ENCODE assay signal across 19 cellular contexts in the genomic region with DNA sequence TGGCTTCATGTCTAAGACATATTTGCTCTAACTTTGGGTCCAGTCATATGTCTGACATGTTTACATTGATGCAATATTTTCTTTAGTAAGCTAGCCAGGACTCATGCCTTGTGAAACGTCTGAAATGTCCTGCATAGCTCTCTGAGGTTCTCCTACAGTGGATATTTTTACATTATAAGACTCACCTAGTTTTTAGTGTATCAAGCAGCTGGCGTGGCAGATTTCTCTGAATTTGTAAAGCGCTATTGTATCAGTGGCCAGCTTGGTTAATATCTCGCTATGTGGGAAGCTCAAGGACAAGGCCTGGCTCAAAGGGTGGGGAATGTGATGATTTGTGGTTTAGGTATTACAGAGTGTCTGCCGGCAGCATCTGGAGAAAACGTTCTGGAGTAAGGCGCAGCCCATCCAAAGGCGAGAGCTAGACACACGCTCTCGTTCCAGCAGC.
DNase-seq lines count a peak whose midpoint lies in the region; ATAC-seq and TF ChIP-seq lines count a peak whose summit lies in the region.
"Had no signal": no experiment of that assay in that cellular context is flagged by ENCODE, and none has a peak within 500 bp of the region (broad histone marks: within the 10 kb centered on the region; RNA-seq: fewer than 3 reads in every experiment).

No MANE protein-coding gene starts in this region.

- TF ChIP-seq RAD21 in IMR-90 (IDR thresholded peaks at IDR 0.05; ENCODE audit: low read length) = no peak

- H4K5ac ChIP-seq in IMR-90 (ENCODE audit: low read depth, low read length) = peak overlapping the region; percentile 91

- peak overlapping the region; percentile 33 to 69; a peak in 3 of 4 replicates for H4K8ac ChIP-seq in IMR-90 (ENCODE audit: low read depth in 2 of 2, low read length in 2 of 2)

- peak overlapping the region; percentile 83; the same call in 1 of the 2 replicates for H2BK20ac ChIP-seq in IMR-90 (ENCODE audit: low read depth, low read length)

- H3K27ac ChIP-seq in IMR-90 (ENCODE audit: insufficient read depth, low read length) (peak overlapping the region; percentile 66; the same call in 1 of the 2 replicates), Peyer's patch (no peak overlapping the region), transverse colon (no peak overlapping the region)
- H3K27ac ChIP-seq: neural progenitor cell, vagina had no signal

- H4K91ac ChIP-seq in IMR-90 (ENCODE audit: insufficient read depth, low read depth, low read length) = peak overlapping the region; percentile 81; the same call in 1 of the 2 replicates

- peaks cover 20% of the 10 kb centered on the region; the same call in 1 of the 2 replicates for H3K9me1 ChIP-seq in IMR-90 (ENCODE audit: insufficient read depth, low read length)

- no TSS peak for BruUV-seq in IMR-90 (replicated peaks; lab: Mats Ljungman, UMichigan)

- TF ChIP-seq CTCF in AG04449 (IDR thresholded peaks at IDR 0.05; ENCODE audit: insufficient read depth, low read length, missing control alignments) (no peak), IMR-90 (conservative IDR thresholded peaks at IDR 0.05; ENCODE audit: low read depth, low read length) (no peak), choroid plexus epithelial cell (conservative IDR thresholded peaks at IDR 0.05; ENCODE audit: low read depth, low read length) (no peak), Peyer's patch (IDR thresholded peaks at IDR 0.05) (no peak), transverse colon (IDR thresholded peaks at IDR 0.05) (no peak)

- peak overlapping the region; percentile 29; the same call in 1 of the 2 replicates for H3K9ac ChIP-seq in IMR-90 (ENCODE audit: low read depth, low read length)
- H3K9ac ChIP-seq: neural progenitor cell had no signal

- H3K27me3 ChIP-seq in IMR-90 (ENCODE audit: control insufficient read depth, insufficient read depth, low read length) = no peaks in the 10 kb centered on the region
- no peaks in the 10 kb centered on the region for H3K27me3 ChIP-seq in Peyer's patch
- no peaks in the 10 kb centered on the region for H3K27me3 ChIP-seq in transverse colon
- H3K27me3 ChIP-seq: neural progenitor cell, vagina had no signal

- peak overlapping the region; percentile 89 for H2BK5ac ChIP-seq in IMR-90 (ENCODE audit: low read depth, low read length, poor library complexity, severe bottlenecking)

- no peaks in the 10 kb centered on the region for H4K20me1 ChIP-seq in IMR-90 (ENCODE audit: insufficient read depth, low read length)

- peaks cover 26 to 46% of the 10 kb centered on the region in 2 experiments for H3K79me1 ChIP-seq in IMR-90 (ENCODE audit: low read depth in 1 of 2, low read length in 2 of 2)

- dilution Hi-C loops in IMR-90 (cut with HindIII; ENCODE audit: low sequenced_read_pairs, unreplicated experiment) = no loop called here

- peak overlapping the region; percentile 50; the same call in 1 of the 2 replicates for H2BK120ac ChIP-seq in IMR-90 (ENCODE audit: low read depth, low read length)

- in situ Hi-C loops in IMR-90 (cut with MboI; ENCODE audit: low sequenced_read_pairs) = no loop called here
- in situ Hi-C loops in transverse colon (cut with MboI; ENCODE audit: low pct_ligation_motif_present in 1 of 4, low pct_unique_long_range_greater_than_20kb in 1 of 4, low sequenced_read_pairs in 3 of 4) = no loop called here

- peak overlapping the region; percentile 58 for H3K14ac ChIP-seq in IMR-90 (replicated peaks; ENCODE audit: low read depth, low read length)

- H2AK9ac ChIP-seq in IMR-90 (replicated peaks; ENCODE audit: low read depth, low read length, poor library complexity) = peak overlapping the region; percentile 31

- TF ChIP-seq EP300 in transverse colon (IDR thresholded peaks at IDR 0.05; ENCODE audit: low read depth) = no peak

- peaks cover 25% of the 10 kb centered on the region for H3K4me1 ChIP-seq in IMR-90 (ENCODE audit: control insufficient read depth, insufficient read depth, low read length)
- H3K4me1 ChIP-seq in Peyer's patch = no peaks in the 10 kb centered on the region
- H3K4me1 ChIP-seq in transverse colon = peaks cover 0 to 3% (median 0%) of the 10 kb centered on the region in 4 donors

- H3K36me3 ChIP-seq in IMR-90 (ENCODE audit: control insufficient read depth, insufficient read depth, low read length) (peaks cover 8% of the 10 kb centered on the region; the same call in 1 of the 2 replicates), Peyer's patch (no peaks in the 10 kb centered on the region), transverse colon (no peaks in the 10 kb centered on the region)
- H3K36me3 ChIP-seq: neural progenitor cell, vagina had no signal

- H2AFZ ChIP-seq in IMR-90 (replicated peaks; ENCODE audit: low read length, poor library complexity) = peak overlapping the region; percentile 18
- H2AFZ ChIP-seq: neural progenitor cell had no signal

- H3K4ac ChIP-seq in IMR-90 (ENCODE audit: low read depth, low read length) = peak overlapping the region; percentile 66

- intact Hi-C loops in IMR-90 (cut with micrococcal nuclease) (no loop called here), transverse colon (cut with DNase I; ENCODE audit: low total_unique reads) (no loop called here)

- peak overlapping the region; percentile 46 for H3K4me2 ChIP-seq in IMR-90 (ENCODE audit: low read depth, low read length)
- H3K4me2 ChIP-seq: neural progenitor cell had no signal

- H3K4me3 ChIP-seq in AG04449 (ENCODE audit: low read depth, low read length) (no peak overlapping the region), IMR-90 (ENCODE audit: insufficient read depth, low read depth, low read length) (no peak overlapping the region), choroid plexus epithelial cell (ENCODE audit: low read depth, low read length) (no peak overlapping the region), Peyer's patch (no peak overlapping the region), transverse colon (no peak overlapping the region)
- H3K4me3 ChIP-seq: neural progenitor cell, vagina had no signal

- POLR2A ChIA-PET in AG04449 (lab: Yijun Ruan, JAX) (interaction anchor here (0.6 to 1.1 kb wide), 2 partner anchors 20 to 22 kb away, joined by 3 read pairs; no protein-coding TSS in a partner anchor), IMR-90 (lab: Charles Lee; ENCODE audit: unreplicated experiment) (no interaction called here)

- peak overlapping the region; percentile 50; the same call in 1 of the 2 replicates for H3K23ac ChIP-seq in IMR-90 (ENCODE audit: low read depth, low read length)

- peak overlapping the region; percentile 93 for H3K18ac ChIP-seq in IMR-90 (ENCODE audit: low read depth, low read length)

- ATAC-seq in IMR-90 (ENCODE audit: low read depth) (no peak; the same call in 1 of the 2 replicates), left lobe of liver (peak; percentile 51)
- ATAC-seq: activated T-cell treated with anti-CD3 and anti-CD28 coated beads, Interleukin-2, amount 50 U/mL, for 72 hours; stimulated activated naive CD8-positive, alpha-beta T cell treated with anti-CD3 and anti-CD28 coated beads, Interleukin-15, amount 100 ng/mL, for 72 hours had no signal

- CTCF ChIA-PET in AG04449 (lab: Yijun Ruan, JAX) = interaction anchor here (0.5 to 0.7 kb wide), 2 partner anchors 77 to 284 kb away, joined by 3 to 4 read pairs; no protein-coding TSS in a partner anchor
- CTCF ChIA-PET in IMR-90 (lab: Yijun Ruan, JAX) = interaction anchor here (0.8 kb wide), 1 partner anchor 23 kb away, joined by 3 read pairs; no protein-coding TSS in a partner anchor

- TF ChIP-seq POLR2A in IMR-90 (IDR thresholded peaks at IDR 0.05; ENCODE audit: low read depth, low read length) (no peak), Peyer's patch (IDR thresholded peaks at IDR 0.05) (no peak), transverse colon (IDR thresholded peaks at IDR 0.05) (no peak)

- H2AK5ac ChIP-seq in IMR-90 (ENCODE audit: low read depth, low read length) = peak overlapping the region; percentile 84

- H3K9me3 ChIP-seq in IMR-90 (ENCODE audit: control insufficient read depth, insufficient read depth, low read length) (no peaks in the 10 kb centered on the region), Peyer's patch (no peaks in the 10 kb centered on the region), transverse colon (no peaks in the 10 kb centered on the region)
- H3K9me3 ChIP-seq: vagina had no signal

- no peak overlapping the region for H3K56ac ChIP-seq in IMR-90 (ENCODE audit: extremely low read depth, insufficient read depth, low read length)

- peak overlapping the region; percentile 71; the same call in 2 of the 3 replicates for H2BK15ac ChIP-seq in IMR-90 (ENCODE audit: low read depth, low read length)

- no CpG with 5 or more reads among the region's 10 CpGs for WGBS in IMR-90 (ENCODE audit: extremely low coverage in 2 of 2, insufficient read length in 1 of 2), 2 experiments
- WGBS in transverse colon (ENCODE audit: low coverage in 1 of 2), 2 donors = 63 to 67% methylated on average over 4 to 10 of the region's 10 CpGs

- DNase-seq in AG04449 (ENCODE audit: low read depth, low spot score) (peak; percentile 58), IMR-90 (peak; percentile 73), choroid plexus epithelial cell (ENCODE audit: low read depth) (peak; percentile 94), left lobe of liver (ENCODE audit: low spot score) (no peak), Peyer's patch (no peak), NCI-H526 treated with DMSO at 0.1 percent for 48 hours (lab: John Stamatoyannopoulos, UW) (no peak), retina (no peak), transverse colon (no peak)
- DNase-seq: ACHN; activated naive CD8-positive, alpha-beta T cell treated with anti-CD3 and anti-CD28 coated beads, Interleukin-2, amount 10 ng/mL, durations not matched to agents 7 days and 5 days; activated T-cell treated with anti-CD3 and anti-CD28 coated beads, Interleukin-2, amount 50 U/mL, for 72 hours; CD4-positive, alpha-beta memory T cell; NCI-H1694 treated with DMSO at 0.1 percent for 48 hours; NCI-H345; NK-92 treated with Interleukin-12 subunit alpha and Interleukin-12 subunit beta, amount 100 ng/mL, for 24 hours; SHP77; stimulated activated naive CD8-positive, alpha-beta T cell treated with anti-CD3 and anti-CD28 coated beads, Interleukin-15, amount 100 ng/mL, for 72 hours had no signal

TF ChIP-seq in IMR-90, 13 proteins besides CTCF, POLR2A, EP300 and RAD21:
- TF ChIP-seq USF2 (IDR thresholded peaks at IDR 0.05; ENCODE audit: low read depth, low read length) = no peak
- peak; percentile 58; the same call in 1 of the 2 replicates for TF ChIP-seq FOS (IDR thresholded peaks at IDR 0.05; ENCODE audit: low read depth, low read length)
- TF ChIP-seq SMC3 (IDR thresholded peaks at IDR 0.05; ENCODE audit: low read depth, low read length) = no peak
- TF ChIP-seq CEBPB (IDR thresholded peaks at IDR 0.05; ENCODE audit: low read depth, low read length) = peak; percentile 90
- no peak for TF ChIP-seq CHD1 (IDR thresholded peaks at IDR 0.05; ENCODE audit: low read depth, low read length)

Comparison
In these comparisons a context has a peak if more than half of its experiments do, and no peak if none do; other contexts are left out.
1. DNase-seq: peak in AG04449 (single experiment), IMR-90 (single experiment) and choroid plexus epithelial cell (single experiment); none in left lobe of liver (single experiment), Peyer's patch (0 of 3), NCI-H526 treated with DMSO at 0.1 percent for 48 hours (single experiment), retina (single experiment) and transverse colon (single experiment).